Comparison of ENCODE assay signal across 1 cellular context in the genomic region with DNA sequence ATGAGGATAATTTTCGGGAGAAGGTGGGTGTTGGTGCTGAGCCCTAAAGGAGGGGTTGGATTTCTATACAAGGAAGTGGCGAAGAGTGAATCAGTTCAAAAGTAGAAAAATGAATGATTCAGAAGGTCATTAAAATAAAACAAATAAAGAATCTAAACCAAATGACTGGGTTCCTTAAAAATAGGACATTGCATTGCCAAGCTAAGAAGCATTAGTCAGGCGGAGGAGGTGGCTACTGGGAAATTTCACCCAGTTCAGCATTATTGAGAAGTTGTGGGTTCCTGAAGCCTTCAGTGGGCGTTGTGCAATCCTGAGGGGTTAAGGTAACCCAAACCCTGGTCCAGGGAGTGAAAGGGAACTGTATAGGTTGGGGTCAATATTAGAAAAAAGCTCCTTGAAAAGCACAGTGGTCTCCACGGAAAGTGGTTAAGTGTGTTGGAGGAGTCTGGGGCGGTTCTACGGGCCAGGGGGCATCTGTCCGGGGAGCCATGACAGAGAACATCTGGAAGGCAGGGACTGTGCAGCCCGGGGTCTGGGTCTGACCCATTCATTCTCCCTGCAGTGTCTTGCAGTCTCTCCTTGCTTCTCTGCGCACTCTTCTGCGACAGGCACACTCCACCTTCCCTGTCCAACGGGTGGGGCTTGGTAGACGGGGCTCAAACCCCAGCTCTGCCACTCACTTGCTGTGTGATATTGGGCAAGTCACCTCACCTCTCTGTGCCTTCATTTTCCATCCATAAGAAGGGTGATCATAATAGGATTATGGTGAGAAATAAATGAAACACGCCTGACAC.
TF ChIP-seq lines count a peak whose summit lies in the region.

No MANE protein-coding gene starts in this region.

TF ChIP-seq in GM23338, 12 proteins besides CTCF, POLR2A, EP300 and RAD21 (continued from another document):
- TF ChIP-seq, protein P1, sequence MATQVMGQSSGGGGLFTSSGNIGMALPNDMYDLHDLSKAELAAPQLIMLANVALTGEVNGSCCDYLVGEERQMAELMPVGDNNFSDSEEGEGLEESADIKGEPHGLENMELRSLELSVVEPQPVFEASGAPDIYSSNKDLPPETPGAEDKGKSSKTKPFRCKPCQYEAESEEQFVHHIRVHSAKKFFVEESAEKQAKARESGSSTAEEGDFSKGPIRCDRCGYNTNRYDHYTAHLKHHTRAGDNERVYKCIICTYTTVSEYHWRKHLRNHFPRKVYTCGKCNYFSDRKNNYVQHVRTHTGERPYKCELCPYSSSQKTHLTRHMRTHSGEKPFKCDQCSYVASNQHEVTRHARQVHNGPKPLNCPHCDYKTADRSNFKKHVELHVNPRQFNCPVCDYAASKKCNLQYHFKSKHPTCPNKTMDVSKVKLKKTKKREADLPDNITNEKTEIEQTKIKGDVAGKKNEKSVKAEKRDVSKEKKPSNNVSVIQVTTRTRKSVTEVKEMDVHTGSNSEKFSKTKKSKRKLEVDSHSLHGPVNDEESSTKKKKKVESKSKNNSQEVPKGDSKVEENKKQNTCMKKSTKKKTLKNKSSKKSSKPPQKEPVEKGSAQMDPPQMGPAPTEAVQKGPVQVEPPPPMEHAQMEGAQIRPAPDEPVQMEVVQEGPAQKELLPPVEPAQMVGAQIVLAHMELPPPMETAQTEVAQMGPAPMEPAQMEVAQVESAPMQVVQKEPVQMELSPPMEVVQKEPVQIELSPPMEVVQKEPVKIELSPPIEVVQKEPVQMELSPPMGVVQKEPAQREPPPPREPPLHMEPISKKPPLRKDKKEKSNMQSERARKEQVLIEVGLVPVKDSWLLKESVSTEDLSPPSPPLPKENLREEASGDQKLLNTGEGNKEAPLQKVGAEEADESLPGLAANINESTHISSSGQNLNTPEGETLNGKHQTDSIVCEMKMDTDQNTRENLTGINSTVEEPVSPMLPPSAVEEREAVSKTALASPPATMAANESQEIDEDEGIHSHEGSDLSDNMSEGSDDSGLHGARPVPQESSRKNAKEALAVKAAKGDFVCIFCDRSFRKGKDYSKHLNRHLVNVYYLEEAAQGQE (IDR thresholded peaks at IDR 0.05; ENCODE audit: unreplicated experiment), result no peak
